Comparison of ENCODE assay signal across 1 cellular context in the genomic region with DNA sequence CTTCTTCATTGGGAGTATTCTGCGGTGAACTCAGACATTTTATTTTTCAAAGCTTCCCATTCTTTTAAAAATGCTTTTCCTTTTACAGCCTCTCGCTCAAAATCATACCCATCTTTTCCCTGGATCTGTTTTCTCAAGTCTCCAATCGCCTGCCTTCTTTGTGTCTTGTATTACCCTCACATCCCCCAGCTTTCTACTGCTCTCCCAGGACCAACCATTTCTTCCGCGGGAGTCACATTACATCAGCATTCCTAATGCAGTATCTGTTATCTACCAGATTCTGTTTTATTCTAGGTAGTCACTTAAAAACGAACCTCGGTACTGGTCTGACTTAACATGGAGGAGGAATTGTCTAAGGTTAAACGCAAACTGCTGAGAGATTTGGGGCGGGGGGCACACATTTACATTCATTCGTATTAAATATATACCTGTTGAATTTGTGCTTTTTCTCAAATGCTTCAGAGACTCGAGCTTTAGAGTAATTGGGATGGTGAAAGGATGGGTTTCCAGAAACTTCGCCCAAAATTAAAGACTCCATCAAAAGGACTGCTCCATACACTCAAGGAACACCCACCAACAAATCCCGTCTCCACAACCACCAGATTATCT.
TF ChIP-seq lines count a peak whose summit lies in the region.

No MANE protein-coding gene starts in this region.

TF ChIP-seq in GM12878, 131 proteins besides CTCF, POLR2A, EP300 and RAD21:
- no peak for TF ChIP-seq SUZ12 (IDR thresholded peaks at IDR 0.05; ENCODE audit: unreplicated experiment)
- no peak for TF ChIP-seq CREB1 (IDR thresholded peaks at IDR 0.05; ENCODE audit: low read depth)
- no peak for TF ChIP-seq ZBTB40 (IDR thresholded peaks at IDR 0.05; ENCODE audit: borderline replicate concordance)
- TF ChIP-seq TAF1 (IDR thresholded peaks at IDR 0.05; ENCODE audit: borderline replicate concordance, low read depth, low read length): no peak
- no peak for TF ChIP-seq SKIL (IDR thresholded peaks at IDR 0.05; ENCODE audit: low read depth, poor library complexity, severe bottlenecking)
- TF ChIP-seq, protein P1, sequence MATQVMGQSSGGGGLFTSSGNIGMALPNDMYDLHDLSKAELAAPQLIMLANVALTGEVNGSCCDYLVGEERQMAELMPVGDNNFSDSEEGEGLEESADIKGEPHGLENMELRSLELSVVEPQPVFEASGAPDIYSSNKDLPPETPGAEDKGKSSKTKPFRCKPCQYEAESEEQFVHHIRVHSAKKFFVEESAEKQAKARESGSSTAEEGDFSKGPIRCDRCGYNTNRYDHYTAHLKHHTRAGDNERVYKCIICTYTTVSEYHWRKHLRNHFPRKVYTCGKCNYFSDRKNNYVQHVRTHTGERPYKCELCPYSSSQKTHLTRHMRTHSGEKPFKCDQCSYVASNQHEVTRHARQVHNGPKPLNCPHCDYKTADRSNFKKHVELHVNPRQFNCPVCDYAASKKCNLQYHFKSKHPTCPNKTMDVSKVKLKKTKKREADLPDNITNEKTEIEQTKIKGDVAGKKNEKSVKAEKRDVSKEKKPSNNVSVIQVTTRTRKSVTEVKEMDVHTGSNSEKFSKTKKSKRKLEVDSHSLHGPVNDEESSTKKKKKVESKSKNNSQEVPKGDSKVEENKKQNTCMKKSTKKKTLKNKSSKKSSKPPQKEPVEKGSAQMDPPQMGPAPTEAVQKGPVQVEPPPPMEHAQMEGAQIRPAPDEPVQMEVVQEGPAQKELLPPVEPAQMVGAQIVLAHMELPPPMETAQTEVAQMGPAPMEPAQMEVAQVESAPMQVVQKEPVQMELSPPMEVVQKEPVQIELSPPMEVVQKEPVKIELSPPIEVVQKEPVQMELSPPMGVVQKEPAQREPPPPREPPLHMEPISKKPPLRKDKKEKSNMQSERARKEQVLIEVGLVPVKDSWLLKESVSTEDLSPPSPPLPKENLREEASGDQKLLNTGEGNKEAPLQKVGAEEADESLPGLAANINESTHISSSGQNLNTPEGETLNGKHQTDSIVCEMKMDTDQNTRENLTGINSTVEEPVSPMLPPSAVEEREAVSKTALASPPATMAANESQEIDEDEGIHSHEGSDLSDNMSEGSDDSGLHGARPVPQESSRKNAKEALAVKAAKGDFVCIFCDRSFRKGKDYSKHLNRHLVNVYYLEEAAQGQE (IDR thresholded peaks at IDR 0.05; ENCODE audit: low read depth, low read length): no peak
- no peak for TF ChIP-seq HDGF (IDR thresholded peaks at IDR 0.05)
- no peak for TF ChIP-seq HDAC6 (IDR thresholded peaks at IDR 0.05; ENCODE audit: unreplicated experiment)
- no peak for TF ChIP-seq NR2F1 (conservative IDR thresholded peaks at IDR 0.05)
